Comparison of ENCODE assay signal across 19 cellular contexts in genomic region chr6:38805682-38806081, GRCh38.
A peak's percentile ranks its signal among the peaks of the same experiment; 100 is the strongest.
DNase-seq lines count a peak whose midpoint lies in the region; ATAC-seq, FAIRE-seq and TF ChIP-seq lines count a peak whose summit lies in the region.
"Had no signal": no experiment of that assay in that cellular context is flagged by ENCODE, and none has a peak within 500 bp of the region (broad histone marks: within the 10 kb centered on the region; RNA-seq: fewer than 3 reads in every experiment).

No MANE protein-coding gene starts in this region.

- H3K36me3 Mint-ChIP-seq in glutamatergic neuron (ENCODE audit: unreplicated experiment), result no peaks in the 10 kb centered on the region
- H3K36me3 Mint-ChIP-seq: CD4-positive, alpha-beta memory T cell had no signal

- H3K23ac ChIP-seq in neuronal stem cell (ENCODE audit: low read depth, low read length, poor library complexity), result no peak overlapping the region

- no peak overlapping the region for H3K27ac ChIP-seq in neuronal stem cell (replicated peaks; ENCODE audit: low read length)
- H3K27ac ChIP-seq: A549, C4-2B, HL-60 had no signal

- no peaks in the 10 kb centered on the region for H3K9me3 Mint-ChIP-seq in glutamatergic neuron (ENCODE audit: unreplicated experiment)

- peaks cover 26% of the 10 kb centered on the region for H3K4me1 Mint-ChIP-seq in glutamatergic neuron (ENCODE audit: low read depth, unreplicated experiment)
- H3K4me1 Mint-ChIP-seq: CD4-positive, alpha-beta memory T cell had no signal

- no peak overlapping the region for H2BK15ac ChIP-seq in neuronal stem cell (ENCODE audit: low read length)

- no peak overlapping the region for H3K9ac ChIP-seq in neuronal stem cell (ENCODE audit: low read depth, low read length, poor library complexity)

- H2BK120ac ChIP-seq in neuronal stem cell (ENCODE audit: low read depth, low read length), result no peak overlapping the region

- peaks cover 4% of the 10 kb centered on the region for H3K27me3 Mint-ChIP-seq in glutamatergic neuron (ENCODE audit: unreplicated experiment)

- H3K4ac ChIP-seq in neuronal stem cell (ENCODE audit: low read length), result no peak overlapping the region

- peak overlapping the region; percentile 14 for H3K4me3 Mint-ChIP-seq in glutamatergic neuron (ENCODE audit: unreplicated experiment)
- H3K4me3 Mint-ChIP-seq: CD4-positive, alpha-beta memory T cell had no signal

- H2BK5ac ChIP-seq in neuronal stem cell (ENCODE audit: low read length), result no peak overlapping the region

- H2AK5ac ChIP-seq in neuronal stem cell (ENCODE audit: low read depth, low read length), result no peak overlapping the region

- H4K8ac ChIP-seq in neuronal stem cell (ENCODE audit: low read depth, low read length), result no peak overlapping the region

- no peak overlapping the region for H2BK12ac ChIP-seq in neuronal stem cell (ENCODE audit: low read length)

- peak; percentile 66 for FAIRE-seq in D721Med (lab: Jason Lieb, UNC)
- FAIRE-seq: A549, H1 had no signal

- peaks cover 0 to 9% (median 0%) of the 10 kb centered on the region in 3 experiments for H3K27me3 ChIP-seq in neuronal stem cell (ENCODE audit: control insufficient read depth in 3 of 3, insufficient read depth in 3 of 3, low read depth in 1 of 3, low read length in 3 of 3)
- H3K27me3 ChIP-seq: BE2C had no signal

- H2AFZ ChIP-seq in neuronal stem cell (ENCODE audit: low read length), result no peak overlapping the region

- H3K4me2 ChIP-seq in neuronal stem cell (ENCODE audit: insufficient read depth, low read length, poor library complexity, severe bottlenecking), result no peak overlapping the region
- H3K4me2 ChIP-seq: A549 had no signal

- H3K9me3 ChIP-seq in neuronal stem cell (replicated peaks in 1 of 2; ENCODE audit: control insufficient read depth in 2 of 2, insufficient read depth in 1 of 2, low read depth in 1 of 2, low read length in 2 of 2), result peaks cover 0 to 2% of the 10 kb centered on the region in 2 donors
- H3K9me3 ChIP-seq: A549, BE2C, HAP-1 had no signal

- H3K27ac Mint-ChIP-seq in glutamatergic neuron (ENCODE audit: unreplicated experiment), result peak overlapping the region; percentile 28
- H3K27ac Mint-ChIP-seq: CD4-positive, alpha-beta memory T cell had no signal

- H3K18ac ChIP-seq in neuronal stem cell (ENCODE audit: low read length), result no peak overlapping the region

- ATAC-seq in GM21447 (IDR thresholded peaks at IDR 0.05; ENCODE audit: unreplicated experiment) (peak; percentile 22), HG03039 (IDR thresholded peaks at IDR 0.05; ENCODE audit: unreplicated experiment) (no peak), HG03571 (IDR thresholded peaks at IDR 0.05; ENCODE audit: unreplicated experiment) (no peak)
- ATAC-seq: A549 had no signal

- in situ Hi-C loops in SK-MEL-5 (cut with HindIII; ENCODE audit: low pct_unique_long_range_greater_than_20kb, low sequenced_read_pairs), result no loop called here

- H3K14ac ChIP-seq in neuronal stem cell (ENCODE audit: low read length), result no peak overlapping the region

- no CpG with 5 or more reads among the region's 2 CpGs for WGBS in neuronal stem cell (ENCODE audit: extremely low coverage in 2 of 2, insufficient read length in 2 of 2, insufficient replicate concordance in 1 of 2), 2 donors

- no peak for TF ChIP-seq CTCF in D721Med (IDR thresholded peaks at IDR 0.05; ENCODE audit: insufficient read depth, missing control alignments)
- no peak for TF ChIP-seq CTCF in glutamatergic neuron (IDR thresholded peaks at IDR 0.05; ENCODE audit: partially characterized antibody, unreplicated experiment)

- H3K79me1 ChIP-seq in neuronal stem cell (ENCODE audit: low read depth, low read length), result no peaks in the 10 kb centered on the region

- no peaks in the 10 kb centered on the region for H3K36me3 ChIP-seq in neuronal stem cell (replicated peaks in 1 of 2; ENCODE audit: control insufficient read depth in 2 of 2, insufficient read depth in 2 of 2, low read length in 2 of 2)
- H3K36me3 ChIP-seq: BE2C, HAP-1 had no signal

- H3K4me1 ChIP-seq in neuronal stem cell (ENCODE audit: control insufficient read depth in 2 of 2, insufficient read depth in 1 of 2, low read depth in 1 of 2, low read length in 2 of 2), result no peaks in the 10 kb centered on the region
- H3K4me1 ChIP-seq: A549, HAP-1 had no signal

- no peak for DNase-seq in D721Med (ENCODE audit: insufficient read length, low spot score)
- peak; percentile 65 for DNase-seq in SK-MEL-5 (ENCODE audit: low read depth, low spot score)
- DNase-seq in glutamatergic neuron, result no peak
- no peak for DNase-seq in neuronal stem cell (ENCODE audit: low spot score)
- DNase-seq in A172 (ENCODE audit: low spot score), result no peak
- DNase-seq: BE2C; CD4-positive, alpha-beta memory T cell; COR-L47; GF-D8; IMR-90; KBM-7 had no signal

- no peak overlapping the region for H4K91ac ChIP-seq in neuronal stem cell (ENCODE audit: low read depth, low read length, poor library complexity)

- no peak overlapping the region for H3K4me3 ChIP-seq in neuronal stem cell (ENCODE audit: low read length in 2 of 2)
- H3K4me3 ChIP-seq: A549, HAP-1 had no signal
